11 cellular contexts compared by ENCODE assay signal in the genomic region with DNA sequence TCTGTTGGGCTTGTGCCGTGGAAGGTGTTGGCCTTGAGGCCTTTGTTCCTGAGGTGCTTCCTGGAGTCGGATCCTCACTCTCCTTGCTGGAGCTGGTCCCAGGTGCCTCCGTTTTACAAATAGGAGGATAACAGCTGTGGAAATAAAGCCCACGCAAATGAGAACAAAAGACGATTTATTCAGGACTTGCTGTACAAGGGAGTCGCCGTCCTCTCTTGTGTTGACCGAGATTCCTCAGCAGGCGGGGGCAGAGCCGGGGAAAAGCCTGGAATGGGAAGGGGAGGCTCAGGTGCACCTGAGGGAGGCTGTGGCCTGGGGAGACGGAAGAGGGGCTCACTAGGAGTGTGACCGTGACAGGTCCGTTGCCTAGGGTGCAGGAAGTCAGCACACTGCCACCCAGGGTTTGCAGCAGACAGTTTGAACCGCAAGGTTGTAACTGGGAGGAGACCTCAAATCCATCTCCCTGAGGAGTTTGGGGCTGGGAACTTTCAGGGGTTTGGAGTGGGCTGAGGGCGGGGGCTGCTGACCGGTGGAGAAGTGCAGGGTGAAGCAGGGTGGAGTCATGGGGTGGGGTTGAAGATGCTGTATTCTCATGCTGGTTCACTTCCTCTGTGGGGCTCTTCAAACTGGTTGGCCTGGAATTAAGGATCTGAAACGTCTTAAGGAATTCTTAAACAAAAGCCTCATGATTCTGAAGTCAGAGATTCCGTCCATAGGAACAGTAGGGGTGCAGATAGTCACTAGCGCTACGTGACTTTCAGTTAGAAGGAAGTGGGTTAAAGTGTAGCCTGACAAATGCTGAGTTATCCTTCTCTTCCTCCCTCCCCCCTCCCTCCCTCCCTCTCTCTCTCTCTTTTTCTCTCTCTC. TPM values are rescaled to one million over a fixed set of nuclear protein-coding genes. Genes with fewer than 3 reads are reported as not detected.
DNase-seq lines count a peak whose midpoint lies in the region; ATAC-seq, FAIRE-seq and TF ChIP-seq lines count a peak whose summit lies in the region.
"Had no signal": no experiment of that assay in that cellular context is flagged by ENCODE, and none has a peak within 500 bp of the region (broad histone marks: within the 10 kb centered on the region; RNA-seq: fewer than 3 reads in every experiment).

No MANE protein-coding gene starts in this region.

- DNase-seq in G401 (ENCODE audit: low spot score), result peak; percentile 14
- DNase-seq in NOMO-1 treated with DMSO at 0.1 percent for 48 hours (lab: John Stamatoyannopoulos, UW; ENCODE audit: unreplicated experiment), result peak; percentile 23
- DNase-seq in K562 (ENCODE audit: extremely low read depth in 1 of 4, low spot score in 3 of 4), result peak in 2 of 4 experiments; percentile 40 to 47
- DNase-seq in osteocyte (ENCODE audit: extremely low spot score, unreplicated experiment), result no peak
- DNase-seq in GM10248 (ENCODE audit: extremely low spot score), result no peak
- no peak for DNase-seq in stimulated activated CD4-positive, alpha-beta T cell treated with anti-CD3 and anti-CD28 coated beads, Interleukin-4, amount 100 ng/mL, for 24 hours
- no peak for DNase-seq in ovary
- DNase-seq: hypothalamus, NCI-H2081 treated with DMSO at 0.1 percent for 48 hours had no signal

- H3K9me3 Mint-ChIP-seq in osteocyte (ENCODE audit: unreplicated experiment), result no peaks in the 10 kb centered on the region

- no peak for TF ChIP-seq RAD21 in K562 (CRISPR knock-in tag; conservative IDR thresholded peaks at IDR 0.05 in 1 of 2, IDR thresholded peaks at IDR 0.05 in 1 of 2)

- peaks cover 18% of the 10 kb centered on the region for H3K79me2 ChIP-seq in K562 (ENCODE audit: control insufficient read depth, insufficient read depth, low read length)

- TF ChIP-seq POLR2A in K562 (conservative IDR thresholded peaks at IDR 0.05) (no peak), ovary (IDR thresholded peaks at IDR 0.05) (no peak)

- H3K27me3 ChIP-seq in K562 (ENCODE audit: control insufficient read depth in 2 of 2, insufficient read depth in 2 of 2, low read length in 2 of 2) (no peaks in the 10 kb centered on the region), ovary (no peaks in the 10 kb centered on the region)
- H3K27me3 ChIP-seq: pancreas had no signal

- H3K27me3 Mint-ChIP-seq in osteocyte (ENCODE audit: unreplicated experiment), result no peaks in the 10 kb centered on the region

- H3K4me2 ChIP-seq in K562 (ENCODE audit: insufficient read depth, low read length), result peak overlapping the region; percentile 38

- peak overlapping the region; percentile 32 for H3K27ac Mint-ChIP-seq in osteocyte (ENCODE audit: unreplicated experiment)

- POLR2A ChIA-PET in K562 (lab: Yijun Ruan, JAX) (interaction anchor here (0.6 to 1.0 kb wide), 2 partner anchors 10 to 11 kb away, joined by 3 to 5 read pairs; a partner anchor contains a TSS), GM10248 (lab: Yijun Ruan, JAX) (no interaction called here)

- H3K4me3 Mint-ChIP-seq in osteocyte (ENCODE audit: unreplicated experiment), result no peak overlapping the region

- H3K9ac ChIP-seq in K562 (ENCODE audit: insufficient read depth in 1 of 2, low read depth in 2 of 2, low read length in 2 of 2), result peak overlapping the region in 1 of 2 experiments; percentile 66; a peak in 3 of 4 replicates

- 41% methylated on average over 20 of the region's 20 CpGs for WGBS in K562 (ENCODE audit: insufficient coverage, low coverage, missing lambda C conversion rate)
- 46 to 55% (median 50%) methylated on average over 20 of the region's 20 CpGs for WGBS in ovary, 3 donors

- intact Hi-C loops in K562 (cut with micrococcal nuclease), result no loop called here
- intact Hi-C loops in ovary (cut with DNase I), result no loop called here

- H3K36me3 Mint-ChIP-seq in osteocyte (ENCODE audit: unreplicated experiment), result peaks cover 6% of the 10 kb centered on the region

- TF ChIP-seq CTCF in K562 (IDR thresholded peaks at IDR 0.05 in 2 of 3, conservative IDR thresholded peaks at IDR 0.05 in 1 of 3; ENCODE audit: insufficient read depth in 2 of 3, low read depth in 1 of 3, low read length in 3 of 3), result no peak
- TF ChIP-seq CTCF in osteocyte (IDR thresholded peaks at IDR 0.05), result no peak
- no peak for TF ChIP-seq CTCF in GM10248 (IDR thresholded peaks at IDR 0.05; ENCODE audit: control extremely low read depth, extremely low read depth, low read depth, missing control alignments)
- no peak for TF ChIP-seq CTCF in ovary (IDR thresholded peaks at IDR 0.05)

- H4K20me1 ChIP-seq in K562 (replicated peaks; ENCODE audit: control insufficient read depth, insufficient read depth, low read length), result no peaks in the 10 kb centered on the region

- no peak for ATAC-seq in K562
- no peak for ATAC-seq in HG02981 (IDR thresholded peaks at IDR 0.05; ENCODE audit: unreplicated experiment)
- ATAC-seq: pancreas had no signal

- H3K27ac ChIP-seq in K562 (ENCODE audit: extremely low read depth, low read depth, low read length), result 0 out of 3 replicates have a peak overlapping the region, but pooled peaks have one; percentile 42
- H3K27ac ChIP-seq in ovary, result no peak overlapping the region
- H3K27ac ChIP-seq: pancreas had no signal

- peak; percentile 23 for FAIRE-seq in K562 (lab: Jason Lieb, UNC)
- FAIRE-seq: pancreas had no signal

- H3K9me3 ChIP-seq in K562 (replicated peaks; ENCODE audit: control insufficient read depth, insufficient read depth, low read depth, low read length) (no peaks in the 10 kb centered on the region), ovary (no peaks in the 10 kb centered on the region)
- H3K9me3 ChIP-seq: pancreas had no signal

- TF ChIP-seq EP300 in K562 (IDR thresholded peaks at IDR 0.05; ENCODE audit: low read length) (0 out of 2 replicates have a peak, but pooled peaks have one; percentile 3), ovary (IDR thresholded peaks at IDR 0.05) (no peak)

- CTCF ChIA-PET in K562 (lab: Yijun Ruan, JAX; ENCODE audit: low intra/inter-chr PET ratio), result no interaction called here
- CTCF ChIA-PET in GM10248 (lab: Yijun Ruan, JAX), result interaction anchor here (2.2 kb wide), 1 partner anchor 11 kb away, joined by 21 read pairs; a partner anchor contains a TSS

- peaks cover 2% of the 10 kb centered on the region for H3K9me1 ChIP-seq in K562 (ENCODE audit: control insufficient read depth, insufficient read depth, low read length)

- H3K4me3 ChIP-seq in K562, result no peak overlapping the region
- no peak overlapping the region for H3K4me3 ChIP-seq in ovary
- H3K4me3 ChIP-seq: pancreas had no signal

- BruUV-seq in K562 (replicated peaks; lab: Mats Ljungman, UMichigan), result no TSS peak

- H3K4me1 ChIP-seq in K562 (replicated peaks in 1 of 2; ENCODE audit: control insufficient read depth in 2 of 2, insufficient read depth in 2 of 2, low read length in 2 of 2) (peaks cover 15 to 45% of the 10 kb centered on the region in 2 experiments), ovary (ENCODE audit: insufficient read depth) (no peaks in the 10 kb centered on the region)

- H3K36me3 ChIP-seq in K562 (ENCODE audit: control insufficient read depth, insufficient read depth, low read length) (peaks cover 12% of the 10 kb centered on the region), ovary (no peaks in the 10 kb centered on the region)

- in situ Hi-C loops in G401 (cut with HindIII; ENCODE audit: low sequenced_read_pairs) (no loop called here), K562 (cut with MboI) (loop anchor here (25.0 kb wide), 1 partner anchor 359 kb away; a partner anchor contains a TSS)

- H2AFZ ChIP-seq in K562 (ENCODE audit: low read depth, low read length), result peak overlapping the region; percentile 75

- peaks cover 37% of the 10 kb centered on the region for H3K4me1 Mint-ChIP-seq in osteocyte (ENCODE audit: unreplicated experiment)

RNA-seq across cellular contexts. Expression of a gene that starts 2.6 kb away (rescaled TPM):
- 8.9 and 10.0 TPM in 2 replicates for total RNA-seq in G401 (2014; rRNA removed; shearing (Covaris generic))
- 10.6 and 21.9 TPM in 2 replicates for total RNA-seq in K562 (2011; cell fraction: chromatin; rRNA removed; ENCODE audit: low replicate concordance)
- 19.5 and 22.0 TPM in 2 replicates for total RNA-seq in K562 (2011; cell fraction: nucleolus; rRNA removed)
- total RNA-seq in K562 (2011; cell fraction: nucleoplasm; rRNA removed), result 18.3 and 24.3 TPM in 2 replicates
- total RNA-seq in K562 (2014; rRNA removed) (23.1 and 29.0 TPM in 2 replicates), K562 (2014; rRNA removed; fragmentation: Illumina TruSeq; extraction: Trizol) (20.8 and 21.1 TPM in 2 replicates), K562 (2015; rRNA removed; fragmentation: Illumina TruSeq; extraction: Trizol) (31.7 and 34.9 TPM in 2 replicates), K562 (2021) (43.5 and 48.1 TPM in 2 replicates), osteocyte (59.1 and 65.3 TPM in 2 replicates), ovary (10 to 100 TPM in 6 of 7 donors, 1 to 10 TPM in 1; 7.2 to 58.2 (median 37.4) TPM)
- polyA plus RNA-seq in K562 (2011; rRNA removed) (46.6 and 58.0 TPM in 2 replicates), K562 (2014; fragmentation: Illumina TruSeq; extraction: Trizol) (64.2 and 79.8 TPM in 2 replicates), K562 (2014; fragmentation: Nextera tagmentation; extraction: Ambion mirVana) (10 to 100 TPM; 12.4 to 17.1 TPM), K562 (2014; rRNA removed) (65.0 and 67.8 TPM in 2 replicates), ovary (10 to 100 TPM; 36.5 to 81.8 TPM)
- 74.4 and 80.8 TPM in 2 replicates for polyA plus RNA-seq in K562 (2011; cell fraction: cytosol; rRNA removed)
- polyA plus RNA-seq in K562 (2011; cell fraction: nucleus; rRNA removed), result 36.5 and 43.3 TPM in 2 replicates
- 76.9 and 118 TPM in 2 replicates for polyA plus RNA-seq in K562 (2012)
- polyA minus RNA-seq in K562 (2011; rRNA and poly(A)+ RNA removed), result 33.5 and 37.4 TPM in 2 replicates
- polyA minus RNA-seq in K562 (2011; cell fraction: cytosol; rRNA and poly(A)+ RNA removed), result 14.2 and 21.7 TPM in 2 replicates
- 9.0 and 14.1 TPM in 2 replicates for polyA minus RNA-seq in K562 (2011; cell fraction: nucleus; rRNA and poly(A)+ RNA removed)

RNA-seq across cellular contexts. Expression of a gene that starts 10.7 kb away (rescaled TPM):
- 38.6 and 51.2 TPM in 2 replicates for total RNA-seq in G401 (2014; rRNA removed; shearing (Covaris generic))
- total RNA-seq in K562 (2011; cell fraction: chromatin; rRNA removed; ENCODE audit: low replicate concordance), result 200 and 398 TPM in 2 replicates
- 176 and 196 TPM in 2 replicates for total RNA-seq in K562 (2011; cell fraction: nucleolus; rRNA removed)
- 186 and 220 TPM in 2 replicates for total RNA-seq in K562 (2011; cell fraction: nucleoplasm; rRNA removed)
- total RNA-seq in K562 (2014; rRNA removed) (68.6 and 84.3 TPM in 2 replicates), K562 (2014; rRNA removed; fragmentation: Illumina TruSeq; extraction: Trizol) (40.5 and 48.5 TPM in 2 replicates), K562 (2015; rRNA removed; fragmentation: Illumina TruSeq; extraction: Trizol) (51.6 and 52.9 TPM in 2 replicates), K562 (2021) (89.1 and 105 TPM in 2 replicates), osteocyte (22.8 and 26.7 TPM in 2 replicates), ovary (10 to 100 TPM in 6 of 7 donors, 1 to 10 TPM in 1; 8.5 to 29.3 (median 25.2) TPM)
- polyA plus RNA-seq in K562 (2011; rRNA removed) (38.0 and 47.3 TPM in 2 replicates), K562 (2014; fragmentation: Illumina TruSeq; extraction: Trizol) (79.7 and 97.5 TPM in 2 replicates), K562 (2014; fragmentation: Nextera tagmentation; extraction: Ambion mirVana) (1 to 10 TPM in 1 of 2 experiments, under 1 TPM in 1; 0.89 to 1.8 TPM), K562 (2014; rRNA removed) (60.2 and 64.7 TPM in 2 replicates), ovary (10 to 100 TPM; 11.9 to 12.2 TPM)
- polyA plus RNA-seq in K562 (2011; cell fraction: cytosol; rRNA removed), result 22.9 and 23.5 TPM in 2 replicates
- 233 and 286 TPM in 2 replicates for polyA plus RNA-seq in K562 (2011; cell fraction: nucleus; rRNA removed)
- polyA plus RNA-seq in K562 (2012), result 35.6 and 62.2 TPM in 2 replicates
- polyA minus RNA-seq in K562 (2011; rRNA and poly(A)+ RNA removed), result 23.9 and 28.6 TPM in 2 replicates
- 20.8 and 22.0 TPM in 2 replicates for polyA minus RNA-seq in K562 (2011; cell fraction: cytosol; rRNA and poly(A)+ RNA removed)
- 66.5 and 104 TPM in 2 replicates for polyA minus RNA-seq in K562 (2011; cell fraction: nucleus; rRNA and poly(A)+ RNA removed)

RNA-seq across cellular contexts. Expression of a gene that starts 59.8 kb away (rescaled TPM):
- 58.6 and 88.2 TPM in 2 replicates for total RNA-seq in G401 (2014; rRNA removed; shearing (Covaris generic))
- total RNA-seq in K562 (2011; cell fraction: chromatin; rRNA removed; ENCODE audit: low replicate concordance), result 130 and 265 TPM in 2 replicates
- total RNA-seq in K562 (2011; cell fraction: nucleolus; rRNA removed), result 121 and 125 TPM in 2 replicates
- 113 and 116 TPM in 2 replicates for total RNA-seq in K562 (2011; cell fraction: nucleoplasm; rRNA removed)
- total RNA-seq in K562 (2014; rRNA removed) (95.1 and 117 TPM in 2 replicates), K562 (2014; rRNA removed; fragmentation: Illumina TruSeq; extraction: Trizol) (57.2 and 71.2 TPM in 2 replicates), K562 (2015; rRNA removed; fragmentation: Illumina TruSeq; extraction: Trizol) (46.8 and 47.5 TPM in 2 replicates), K562 (2021) (162 TPM in 2 replicates), osteocyte (96.7 and 106 TPM in 2 replicates), ovary (100 to 1,000 TPM in 3 of 7 donors, 10 to 100 TPM in 4; 21.6 to 125 (median 93.3) TPM)
- polyA plus RNA-seq in K562 (2011; rRNA removed) (135 and 158 TPM in 2 replicates), K562 (2014; fragmentation: Illumina TruSeq; extraction: Trizol) (80.6 and 84.8 TPM in 2 replicates), K562 (2014; fragmentation: Nextera tagmentation; extraction: Ambion mirVana) (1 to 10 TPM; 5.6 to 8.9 TPM), K562 (2014; rRNA removed) (76.5 and 103 TPM in 2 replicates), ovary (10 to 100 TPM; 19.9 to 36.0 TPM)
- 118 and 126 TPM in 2 replicates for polyA plus RNA-seq in K562 (2011; cell fraction: cytosol; rRNA removed)
- polyA plus RNA-seq in K562 (2011; cell fraction: nucleus; rRNA removed), result 116 TPM in 2 replicates
- polyA plus RNA-seq in K562 (2012), result 82.1 and 83.5 TPM in 2 replicates
- 203 and 232 TPM in 2 replicates for polyA minus RNA-seq in K562 (2011; rRNA and poly(A)+ RNA removed)
- polyA minus RNA-seq in K562 (2011; cell fraction: cytosol; rRNA and poly(A)+ RNA removed), result 63.0 and 91.6 TPM in 2 replicates
- polyA minus RNA-seq in K562 (2011; cell fraction: nucleus; rRNA and poly(A)+ RNA removed), result 27.7 and 39.5 TPM in 2 replicates

Comparison
In these comparisons a context has a peak if more than half of its experiments do, and no peak if none do; other contexts are left out.
1. DNase-seq: peak in G401 (single experiment) and NOMO-1 treated with DMSO at 0.1 percent for 48 hours (single experiment); none in osteocyte (single experiment), GM10248 (single experiment), stimulated activated CD4-positive, alpha-beta T cell treated with anti-CD3 and anti-CD28 coated beads, Interleukin-4, amount 100 ng/mL, for 24 hours (single experiment) and ovary (0 of 5).